ENCODE assay signal across 8 cellular contexts in the genomic region with DNA sequence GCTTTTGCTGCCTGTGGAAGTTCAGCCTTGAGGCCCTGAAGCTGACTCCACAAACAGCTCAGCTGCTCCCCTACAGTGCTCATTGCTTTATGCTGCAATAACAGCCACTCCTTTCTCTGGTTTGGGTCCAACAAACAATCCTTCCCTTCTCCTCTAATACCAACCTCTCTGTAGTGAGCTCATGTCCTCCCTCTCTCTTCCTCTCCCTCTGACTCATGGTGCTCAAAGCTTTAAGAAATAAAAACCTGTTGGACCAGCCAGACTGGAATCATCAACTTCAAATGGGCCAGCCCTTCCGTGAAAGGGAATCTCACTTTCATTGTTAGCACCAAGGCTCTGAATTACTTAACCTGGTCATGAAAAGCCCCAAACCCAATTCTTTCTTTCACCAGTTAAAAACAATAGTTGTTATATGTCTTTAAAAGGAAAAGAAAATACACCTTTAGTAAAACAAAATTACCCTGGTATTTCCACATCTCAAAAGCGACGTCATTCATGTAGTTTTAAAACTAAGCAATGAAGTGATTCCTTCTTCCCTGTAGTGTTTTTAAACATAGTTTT.
A peak's percentile ranks its signal among the peaks of the same experiment; 100 is the strongest.
DNase-seq lines count a peak whose midpoint lies in the region; ATAC-seq and TF ChIP-seq lines count a peak whose summit lies in the region.

No MANE protein-coding gene starts in this region.

- intact Hi-C loops in Calu3 (cut with micrococcal nuclease; ENCODE audit: unreplicated experiment): loop anchor here (1.0 to 5.0 kb wide), 5 partner anchors 11 to 236 kb away; no protein-coding TSS in a partner anchor

- H3K27me3 Mint-ChIP-seq in Calu3 (ENCODE audit: unreplicated experiment): no peaks in the 10 kb centered on the region
- H3K27me3 Mint-ChIP-seq in natural killer cell treated with Interleukin-12 subunit alpha and Interleukin-12 subunit beta and Interleukin-15 and Interleukin-18, amount 100 ng/mL, for 72 hours: no peaks in the 10 kb centered on the region

- no peak overlapping the region for H3K4me3 ChIP-seq in choroid plexus epithelial cell (ENCODE audit: low read depth, low read length)

- TF ChIP-seq CTCF in Calu3 (IDR thresholded peaks at IDR 0.05; ENCODE audit: unreplicated experiment): no peak
- TF ChIP-seq CTCF in choroid plexus epithelial cell (conservative IDR thresholded peaks at IDR 0.05; ENCODE audit: low read depth, low read length): no peak

- DNase-seq in Calu3 (peak; percentile 80), H4 (ENCODE audit: low spot score) (peak; percentile 72), NCI-H345 treated with DMSO at 0.1 percent for 48 hours (lab: John Stamatoyannopoulos, UW; ENCODE audit: unreplicated experiment) (peak; percentile 67), choroid plexus epithelial cell (ENCODE audit: low read depth) (peak; percentile 92), DMS 273 (lab: John Stamatoyannopoulos, UW; ENCODE audit: unreplicated experiment) (no peak), T-helper 9 cell (no peak), GOT3 (lab: John Stamatoyannopoulos, UW) (no peak)
- no peak for DNase-seq in natural killer cell treated with Interleukin-12 subunit alpha and Interleukin-12 subunit beta and Interleukin-15 and Interleukin-18, amount 100 ng/mL, for 72 hours (ENCODE audit: low spot score)

- ATAC-seq in natural killer cell treated with Interleukin-12 subunit alpha and Interleukin-12 subunit beta and Interleukin-15 and Interleukin-18, amount 100 ng/mL, for 72 hours: peak; percentile 73 to 80

- no peaks in the 10 kb centered on the region for H3K9me3 Mint-ChIP-seq in Calu3 (ENCODE audit: low read depth, unreplicated experiment)
- no peaks in the 10 kb centered on the region for H3K9me3 Mint-ChIP-seq in natural killer cell treated with Interleukin-12 subunit alpha and Interleukin-12 subunit beta and Interleukin-15 and Interleukin-18, amount 100 ng/mL, for 72 hours

- peaks cover 43% of the 10 kb centered on the region for H3K4me1 Mint-ChIP-seq in Calu3 (ENCODE audit: low read depth, unreplicated experiment)
- H3K4me1 Mint-ChIP-seq in natural killer cell treated with Interleukin-12 subunit alpha and Interleukin-12 subunit beta and Interleukin-15 and Interleukin-18, amount 100 ng/mL, for 72 hours (ENCODE audit: low read depth in 2 of 2): peaks cover 42 to 50% of the 10 kb centered on the region in 2 donors

- CTCF ChIA-PET in Calu3 (lab: Charles Lee): interaction anchor here (0.7 to 2.1 kb wide), 8 partner anchors 12 to 453 kb away, joined by 3 to 25 read pairs (median 4); a partner anchor contains a TSS

- H3K36me3 Mint-ChIP-seq in Calu3 (ENCODE audit: insufficient read depth, unreplicated experiment): peaks cover 13% of the 10 kb centered on the region
- H3K36me3 Mint-ChIP-seq in natural killer cell treated with Interleukin-12 subunit alpha and Interleukin-12 subunit beta and Interleukin-15 and Interleukin-18, amount 100 ng/mL, for 72 hours: no peaks in the 10 kb centered on the region

- H3K4me3 Mint-ChIP-seq in Calu3 (ENCODE audit: low read depth, unreplicated experiment): peak overlapping the region; percentile 52
- peak overlapping the region; percentile 86 for H3K4me3 Mint-ChIP-seq in natural killer cell treated with Interleukin-12 subunit alpha and Interleukin-12 subunit beta and Interleukin-15 and Interleukin-18, amount 100 ng/mL, for 72 hours

- H3K27ac Mint-ChIP-seq in Calu3 (ENCODE audit: unreplicated experiment): peak overlapping the region; percentile 98
- peak overlapping the region; percentile 92 to 97 for H3K27ac Mint-ChIP-seq in natural killer cell treated with Interleukin-12 subunit alpha and Interleukin-12 subunit beta and Interleukin-15 and Interleukin-18, amount 100 ng/mL, for 72 hours

- BruUV-seq in Calu3 (replicated peaks; lab: Mats Ljungman, UMichigan): no TSS peak

Comparison
In these comparisons a context has a peak if more than half of its experiments do, and no peak if none do; other contexts are left out.
1. DNase-seq: peak in Calu3 (single experiment), H4 (single experiment), NCI-H345 treated with DMSO at 0.1 percent for 48 hours (single experiment) and choroid plexus epithelial cell (single experiment); none in natural killer cell treated with Interleukin-12 subunit alpha and Interleukin-12 subunit beta and Interleukin-15 and Interleukin-18, amount 100 ng/mL, for 72 hours (single experiment), DMS 273 (single experiment), T-helper 9 cell (single experiment) and GOT3 (single experiment).